ENCODE assay signal across 9 cellular contexts in genomic region chr5:122756263-122756911, GRCh38. TPM values are rescaled to one million over a fixed set of nuclear protein-coding genes. Genes with fewer than 3 reads are reported as not detected.
DNase-seq lines count a peak whose midpoint lies in the region; ATAC-seq and TF ChIP-seq lines count a peak whose summit lies in the region.
"Had no signal": no experiment of that assay in that cellular context is flagged by ENCODE, and none has a peak within 500 bp of the region (broad histone marks: within the 10 kb centered on the region; RNA-seq: fewer than 3 reads in every experiment).

No MANE protein-coding gene starts in this region.

- no peak overlapping the region for H3K4me2 ChIP-seq in neural progenitor cell

- H3K9me3 Mint-ChIP-seq in neural progenitor cell = no peaks in the 10 kb centered on the region

- peaks cover 17% of the 10 kb centered on the region for H3K4me1 ChIP-seq in neural progenitor cell

- no peak overlapping the region for H3K4me3 Mint-ChIP-seq in neural progenitor cell

- peaks cover 2% of the 10 kb centered on the region for H3K27me3 Mint-ChIP-seq in neural progenitor cell (ENCODE audit: insufficient read depth, low read depth)

- DNase-seq in AG20443 (ENCODE audit: low spot score) (peak; percentile 62), astrocyte of the cerebellum (ENCODE audit: low read depth) (peak; percentile 28), neural progenitor cell (ENCODE audit: low spot score) (no peak), HUDEP-2 (lab: John Stamatoyannopoulos, UW; ENCODE audit: unreplicated experiment in 76 of 76) (no peak), NCI-H526 treated with DMSO at 0.1 percent for 48 hours (lab: John Stamatoyannopoulos, UW) (no peak)

- H3K36me3 ChIP-seq in neural progenitor cell = no peaks in the 10 kb centered on the region
- H3K36me3 ChIP-seq: cardiac muscle cell had no signal

- H3K4me1 Mint-ChIP-seq in neural progenitor cell = peaks cover 6% of the 10 kb centered on the region

- H3K9ac ChIP-seq in neural progenitor cell = no peak overlapping the region

- TF ChIP-seq CTCF in astrocyte of the cerebellum (IDR thresholded peaks at IDR 0.05; ENCODE audit: low read depth, low read length, missing control alignments) (no peak), neural progenitor cell (IDR thresholded peaks at IDR 0.05) (no peak)

- H3K27ac ChIP-seq in neural progenitor cell = no peak overlapping the region
- H3K27ac ChIP-seq: cardiac muscle cell had no signal

- ATAC-seq in GM19463 (IDR thresholded peaks at IDR 0.05; ENCODE audit: unreplicated experiment) (peak; percentile 63), HG03520 (IDR thresholded peaks at IDR 0.05; ENCODE audit: unreplicated experiment) (peak; percentile 84), HG02970 (IDR thresholded peaks at IDR 0.05; ENCODE audit: low FRiP score, unreplicated experiment) (no peak)

- no peaks in the 10 kb centered on the region for H3K36me3 Mint-ChIP-seq in neural progenitor cell

- H2AFZ ChIP-seq in neural progenitor cell (replicated peaks) = peak overlapping the region; percentile 45

- no peaks in the 10 kb centered on the region for H3K79me2 ChIP-seq in neural progenitor cell (ENCODE audit: low read depth)

- H3K4me3 ChIP-seq in astrocyte of the cerebellum (ENCODE audit: low read depth, low read length) = no peak overlapping the region
- no peak overlapping the region for H3K4me3 ChIP-seq in neural progenitor cell
- H3K4me3 ChIP-seq: cardiac muscle cell had no signal

- no peaks in the 10 kb centered on the region for H3K9me3 ChIP-seq in neural progenitor cell (ENCODE audit: low read depth)

- H3F3A ChIP-seq in neural progenitor cell (ENCODE audit: low read depth) = no peaks in the 10 kb centered on the region

- H3K27ac Mint-ChIP-seq in neural progenitor cell = no peak overlapping the region

- in situ Hi-C loops in astrocyte of the cerebellum (cut with HindIII; ENCODE audit: low sequenced_read_pairs) = no loop called here

- H4K20me1 ChIP-seq in neural progenitor cell (ENCODE audit: low read depth) = no peaks in the 10 kb centered on the region

- no peaks in the 10 kb centered on the region for H3K27me3 ChIP-seq in neural progenitor cell
- H3K27me3 ChIP-seq: cardiac muscle cell had no signal

RNA-seq across cellular contexts. Expression of gene SNX2, which starts 18.5 kb away (rescaled TPM):
- total RNA-seq in neural progenitor cell (ENCODE audit: low replicate concordance) = 71.0 and 73.0 TPM in 2 replicates

Comparison
In these comparisons a context has a peak if more than half of its experiments do, and no peak if none do; other contexts are left out.
1. DNase-seq: peak in AG20443 (single experiment) and astrocyte of the cerebellum (single experiment); none in neural progenitor cell (single experiment), HUDEP-2 (0 of 76) and NCI-H526 treated with DMSO at 0.1 percent for 48 hours (single experiment).